ENCODE assay signal across 9 cellular contexts in genomic region chr14:69574954-69575295, GRCh38. TPM values are rescaled to one million over a fixed set of nuclear protein-coding genes. Genes with fewer than 3 reads are reported as not detected.
DNase-seq lines count a peak whose midpoint lies in the region; ATAC-seq and TF ChIP-seq lines count a peak whose summit lies in the region.
"Had no signal": no experiment of that assay in that cellular context is flagged by ENCODE, and none has a peak within 500 bp of the region (broad histone marks: within the 10 kb centered on the region; RNA-seq: fewer than 3 reads in every experiment).

No MANE protein-coding gene starts in this region.

- no peaks in the 10 kb centered on the region for H3K79me2 ChIP-seq in smooth muscle cell (ENCODE audit: low read depth)

- no peak overlapping the region for H3K27ac ChIP-seq in RWPE2 (ENCODE audit: poor library complexity, severe bottlenecking)
- H3K27ac ChIP-seq in smooth muscle cell (ENCODE audit: low read depth) = no peak overlapping the region
- H3K27ac ChIP-seq in upper lobe of left lung = no peak overlapping the region

- H3K4me3 ChIP-seq in RWPE2 (ENCODE audit: severe bottlenecking) (no peak overlapping the region), smooth muscle cell (peak overlapping the region; percentile 52), upper lobe of left lung (no peak overlapping the region)

- peaks cover 66% of the 10 kb centered on the region for H3K27me3 ChIP-seq in RWPE2 (ENCODE audit: insufficient read depth, poor library complexity, severe bottlenecking)
- peaks cover 66% of the 10 kb centered on the region for H3K27me3 ChIP-seq in smooth muscle cell (ENCODE audit: low read depth)
- peaks cover 0 to 49% (median 35%) of the 10 kb centered on the region in 4 donors for H3K27me3 ChIP-seq in upper lobe of left lung

- peak overlapping the region; percentile 4 for H3K27ac Mint-ChIP-seq in activated CD4-positive, alpha-beta T cell treated with anti-CD3 and anti-CD28 coated beads for 36 hours
- H3K27ac Mint-ChIP-seq in endothelial cell (ENCODE audit: unreplicated experiment) = no peak overlapping the region

- H3K4me1 Mint-ChIP-seq in activated CD4-positive, alpha-beta T cell treated with anti-CD3 and anti-CD28 coated beads for 36 hours = peaks cover 10% of the 10 kb centered on the region
- H3K4me1 Mint-ChIP-seq in endothelial cell (ENCODE audit: unreplicated experiment) = peaks cover 6% of the 10 kb centered on the region

- H3K27me3 Mint-ChIP-seq in activated CD4-positive, alpha-beta T cell treated with anti-CD3 and anti-CD28 coated beads for 36 hours = peaks cover 40% of the 10 kb centered on the region
- H3K27me3 Mint-ChIP-seq in endothelial cell (ENCODE audit: unreplicated experiment) = peaks cover 10% of the 10 kb centered on the region

- POLR2A ChIA-PET in activated CD4-positive, alpha-beta T cell treated with anti-CD3 and anti-CD28 coated beads for 36 hours (lab: Charles Lee) = interaction anchor here (0.6 kb wide), 2 partner anchors 10 to 71 kb away, joined by 3 to 5 read pairs; no protein-coding TSS in a partner anchor

- ATAC-seq in activated CD4-positive, alpha-beta T cell treated with anti-CD3 and anti-CD28 coated beads for 36 hours = no peak
- ATAC-seq in RWPE2 (ENCODE audit: low read depth) (no peak), upper lobe of left lung (ENCODE audit: low FRiP score in 2 of 2) (no peak)

- no peaks in the 10 kb centered on the region for H3K9me3 ChIP-seq in RWPE2 (ENCODE audit: severe bottlenecking)
- H3K9me3 ChIP-seq in smooth muscle cell (replicated peaks; ENCODE audit: low read depth) = no peaks in the 10 kb centered on the region
- H3K9me3 ChIP-seq in upper lobe of left lung = no peaks in the 10 kb centered on the region

- no peak overlapping the region for H3K9ac ChIP-seq in smooth muscle cell (ENCODE audit: low read depth)

- no peaks in the 10 kb centered on the region for H3F3A ChIP-seq in smooth muscle cell (ENCODE audit: low read depth)

- H3K36me3 Mint-ChIP-seq in activated CD4-positive, alpha-beta T cell treated with anti-CD3 and anti-CD28 coated beads for 36 hours (ENCODE audit: low read depth) = no peaks in the 10 kb centered on the region
- peaks cover 4% of the 10 kb centered on the region for H3K36me3 Mint-ChIP-seq in endothelial cell (ENCODE audit: low read depth, unreplicated experiment)

- no peak for DNase-seq in activated CD4-positive, alpha-beta T cell treated with anti-CD3 and anti-CD28 coated beads for 36 hours
- no peak for DNase-seq in activated CD4-positive, alpha-beta T cell treated with anti-CD3 and anti-CD28 coated beads, Interleukin-2, amount 50 U/mL, for 48 hours
- no peak for DNase-seq in RWPE2 (ENCODE audit: low spot score)
- DNase-seq in endothelial cell (ENCODE audit: low spot score) = no peak
- no peak for DNase-seq in smooth muscle cell (lab: John Stamatoyannopoulos, UW; ENCODE audit: unreplicated experiment)
- DNase-seq in GM19240 (ENCODE audit: insufficient read length, low spot score) = no peak
- no peak for DNase-seq in NCI-H1048 (lab: John Stamatoyannopoulos, UW)
- DNase-seq in upper lobe of left lung = no peak

- TF ChIP-seq CTCF in RWPE2 (IDR thresholded peaks at IDR 0.05; ENCODE audit: poor library complexity, severe bottlenecking) = peak; percentile 84
- peak; percentile 48 for TF ChIP-seq CTCF in endothelial cell (IDR thresholded peaks at IDR 0.05; ENCODE audit: unreplicated experiment)
- TF ChIP-seq CTCF in smooth muscle cell (IDR thresholded peaks at IDR 0.05; ENCODE audit: borderline replicate concordance, insufficient read depth, poor library complexity, severe bottlenecking) = no peak
- TF ChIP-seq CTCF in upper lobe of left lung (IDR thresholded peaks at IDR 0.05) = peak in 2 of 6 experiments; percentile 4 to 29

- no peaks in the 10 kb centered on the region for H3K9me3 Mint-ChIP-seq in activated CD4-positive, alpha-beta T cell treated with anti-CD3 and anti-CD28 coated beads for 36 hours (ENCODE audit: low read depth)
- no peaks in the 10 kb centered on the region for H3K9me3 Mint-ChIP-seq in endothelial cell (ENCODE audit: unreplicated experiment)

- WGBS in smooth muscle cell (ENCODE audit: low lambda C conversion rate) = 46% methylated on average over 5 of the region's 5 CpGs
- WGBS in upper lobe of left lung, 2 donors = 46 to 49% methylated on average over 5 of the region's 5 CpGs

- CTCF ChIA-PET in activated CD4-positive, alpha-beta T cell treated with anti-CD3 and anti-CD28 coated beads for 36 hours (lab: Charles Lee) = interaction anchor here (0.6 to 2.1 kb wide), 20 partner anchors 8 to 752 kb away, joined by 3 to 14 read pairs (median 4); no protein-coding TSS in a partner anchor

- H3K4me2 ChIP-seq in smooth muscle cell = peak overlapping the region; percentile 88

- no peaks in the 10 kb centered on the region for H3K36me3 ChIP-seq in RWPE2 (ENCODE audit: low read depth)
- H3K36me3 ChIP-seq in smooth muscle cell (ENCODE audit: low read depth) = no peaks in the 10 kb centered on the region
- no peaks in the 10 kb centered on the region for H3K36me3 ChIP-seq in upper lobe of left lung

- intact Hi-C loops in activated CD4-positive, alpha-beta T cell treated with anti-CD3 and anti-CD28 coated beads for 36 hours (cut with DNase I, micrococcal nuclease) = loop anchor here (1.0 to 10.0 kb wide), 8 partner anchors 26 to 450 kb away; partner anchors contain the start of gene GALNT16 (in 1 of the 2)

- H2AFZ ChIP-seq in smooth muscle cell (ENCODE audit: low read depth) = no peak overlapping the region

- peak overlapping the region; percentile 58 for H3K4me3 Mint-ChIP-seq in activated CD4-positive, alpha-beta T cell treated with anti-CD3 and anti-CD28 coated beads for 36 hours
- peak overlapping the region; percentile 80 for H3K4me3 Mint-ChIP-seq in endothelial cell (ENCODE audit: unreplicated experiment)

- no peak for TF ChIP-seq EP300 in upper lobe of left lung (IDR thresholded peaks at IDR 0.05)

- peaks cover 2% of the 10 kb centered on the region for H3K4me1 ChIP-seq in RWPE2 (ENCODE audit: insufficient read depth, poor library complexity, severe bottlenecking)
- H3K4me1 ChIP-seq in smooth muscle cell (ENCODE audit: low read depth) = no peaks in the 10 kb centered on the region
- H3K4me1 ChIP-seq in upper lobe of left lung = peaks cover 24 to 38% (median 32%) of the 10 kb centered on the region in 4 donors

- no peaks in the 10 kb centered on the region for H4K20me1 ChIP-seq in smooth muscle cell (ENCODE audit: low read depth)

- no peak for TF ChIP-seq POLR2A in upper lobe of left lung (IDR thresholded peaks at IDR 0.05)

RNA-seq across cellular contexts. Expression of gene CCDC177, which starts 0.3 kb away (rescaled TPM):
- not detected for total RNA-seq in activated CD4-positive, alpha-beta T cell treated with anti-CD3 and anti-CD28 coated beads for 36 hours
- total RNA-seq in endothelial cell (ENCODE audit: unreplicated experiment) (not detected), smooth muscle cell (not detected in 2 replicates), upper lobe of left lung (not detected)
- not detected in 2 replicates for polyA plus RNA-seq in smooth muscle cell
- total RNA-seq: mononuclear cell had no signal

RNA-seq across cellular contexts. Expression of gene SUSD6, which starts 36.5 kb away (rescaled TPM):
- 10 to 100 TPM; 57.9 to 59.3 TPM for total RNA-seq in activated CD4-positive, alpha-beta T cell treated with anti-CD3 and anti-CD28 coated beads for 36 hours
- 71.5 TPM for total RNA-seq in endothelial cell (ENCODE audit: unreplicated experiment)
- total RNA-seq in smooth muscle cell = 20.3 and 25.9 TPM in 2 replicates
- 14.4 and 15.8 TPM in 2 replicates for polyA plus RNA-seq in smooth muscle cell
- 10 to 100 TPM; 63.4 to 90.4 (median 81.6) TPM for total RNA-seq in upper lobe of left lung
